In the genomic region with DNA sequence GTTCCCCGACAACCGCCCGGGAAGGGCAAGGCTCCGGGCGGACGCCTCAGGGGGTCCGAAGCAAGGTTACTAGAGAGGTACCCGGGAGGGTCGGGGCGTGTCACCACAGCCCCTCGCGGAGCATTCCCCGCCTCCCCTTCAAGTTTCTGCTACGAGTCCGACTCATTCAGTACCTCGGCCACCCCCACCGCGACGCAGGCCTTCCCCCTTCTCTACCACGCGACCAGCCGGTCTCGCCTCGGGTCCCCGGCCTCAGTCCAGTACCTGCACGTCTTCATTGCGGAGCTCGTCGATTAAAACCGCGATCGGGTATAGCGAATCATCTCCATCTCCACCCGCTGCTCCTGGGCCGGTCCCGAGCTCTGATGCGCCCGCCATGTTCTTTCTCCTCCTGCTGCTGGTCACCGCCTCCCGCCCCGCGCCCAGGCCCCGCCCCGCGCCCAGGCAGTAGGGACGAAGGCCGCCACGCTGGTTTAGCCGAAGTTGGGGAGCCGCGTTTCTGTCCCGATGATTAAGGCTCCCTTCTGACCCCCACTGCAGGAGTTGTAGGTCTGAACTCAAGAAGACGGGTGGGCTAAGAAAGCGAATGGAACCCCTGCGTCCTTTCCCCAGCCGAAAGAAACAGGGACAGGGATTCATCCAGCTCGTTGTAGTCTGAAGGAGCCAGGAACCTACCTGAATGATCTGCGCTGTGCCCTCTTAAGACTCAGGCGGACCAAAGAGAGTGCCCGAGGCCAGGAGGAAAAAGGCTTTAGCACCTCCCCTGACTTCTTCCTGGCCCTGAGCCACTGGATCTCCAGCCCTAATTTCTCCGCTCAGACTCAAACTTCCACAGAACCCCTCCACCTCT, we compare ENCODE assay signal across 8 cellular contexts. TPM values are rescaled to one million over a fixed set of nuclear protein-coding genes. Genes with fewer than 3 reads are reported as not detected.
DNase-seq lines count a peak whose midpoint lies in the region; ATAC-seq and TF ChIP-seq lines count a peak whose summit lies in the region.

A gene (minus strand): TSS at position 406 of the 850 bp plus-strand sequence. CDS start 28 bp downstream, at position 378.

- H3K9me3 Mint-ChIP-seq in chondrocyte (ENCODE audit: low read depth) = no peaks in the 10 kb centered on the region

- peak; percentile 91 for ATAC-seq in GM18909 (IDR thresholded peaks at IDR 0.05; ENCODE audit: poor library complexity, unreplicated experiment)
- peak; percentile 93 for ATAC-seq in HG03159 (IDR thresholded peaks at IDR 0.05; ENCODE audit: unreplicated experiment)

- H3K4me3 Mint-ChIP-seq in chondrocyte (ENCODE audit: unreplicated experiment) = peak within 1 kb of the TSS; percentile 99

- H3K36me3 ChIP-seq in kidney epithelial cell (ENCODE audit: control insufficient read depth, insufficient read depth, low read length) = peaks cover 1% of the 10 kb centered on the region

- DNase-seq in AG08396 (ENCODE audit: low spot score) (peak; percentile 97), NCI-H446 (lab: John Stamatoyannopoulos, UW) (peak; percentile 54 to 68), chondrocyte (ENCODE audit: low spot score) (peak; percentile 82), kidney epithelial cell (ENCODE audit: low read depth) (peak; percentile 38)
- peak; percentile 61 to 62 for DNase-seq in activated CD4-positive, alpha-beta T cell treated with anti-CD3 and anti-CD28 coated beads for 24 hours (ENCODE audit: low read depth in 2 of 2)
- DNase-seq in stimulated activated CD4-positive, alpha-beta T cell treated with anti-CD3 and anti-CD28 coated beads, Interleukin-1b, Interleukin-23, amount 100 ng/mL, for 1 hour (ENCODE audit: low read depth in 2 of 2) = peak; percentile 28 to 52

- H3K27me3 ChIP-seq in kidney epithelial cell (ENCODE audit: control insufficient read depth, insufficient read depth, low read length) = no peaks in the 10 kb centered on the region

- H3K4me1 Mint-ChIP-seq in chondrocyte (ENCODE audit: low read depth) = peaks cover 34% of the 10 kb centered on the region

- peaks cover 9% of the 10 kb centered on the region for H3K36me3 Mint-ChIP-seq in chondrocyte (ENCODE audit: low read depth)

- no peaks in the 10 kb centered on the region for H3K27me3 Mint-ChIP-seq in chondrocyte (ENCODE audit: low read depth)

- peak within 1 kb of the TSS; percentile 97 for H3K27ac Mint-ChIP-seq in chondrocyte (ENCODE audit: unreplicated experiment)

- TF ChIP-seq CTCF in chondrocyte (IDR thresholded peaks at IDR 0.05) (no peak), kidney epithelial cell (IDR thresholded peaks at IDR 0.05; ENCODE audit: insufficient read depth, low read length, poor library complexity, severe bottlenecking) (no peak)

- peak within 1 kb of the TSS; percentile 81 for H3K4me3 ChIP-seq in kidney epithelial cell (ENCODE audit: low read depth, low read length)

RNA-seq across cellular contexts. Expression of the gene that starts here (rescaled TPM):
- 17.2 to 27.3 TPM (median 18.5 TPM) in 3 replicates for total RNA-seq in chondrocyte
- total RNA-seq in kidney epithelial cell = 27.9 and 34.5 TPM in 2 replicates

Comparison
In these comparisons a context has a peak if more than half of its experiments do, and no peak if none do; other contexts are left out.
1. Peak in every context shown above with its lines: DNase-seq, ATAC-seq and H3K4me3 ChIP-seq.
2. DNase-seq: peak in every context shown above with its lines; median percentile 97 in AG08396; 82 in chondrocyte; 62 in activated CD4-positive, alpha-beta T cell treated with anti-CD3 and anti-CD28 coated beads for 24 hours; 61 in NCI-H446; 40 in stimulated activated CD4-positive, alpha-beta T cell treated with anti-CD3 and anti-CD28 coated beads, Interleukin-1b, Interleukin-23, amount 100 ng/mL, for 1 hour; 38 in kidney epithelial cell.